Comparison of ENCODE assay signal across 1 cellular context in the genomic region with DNA sequence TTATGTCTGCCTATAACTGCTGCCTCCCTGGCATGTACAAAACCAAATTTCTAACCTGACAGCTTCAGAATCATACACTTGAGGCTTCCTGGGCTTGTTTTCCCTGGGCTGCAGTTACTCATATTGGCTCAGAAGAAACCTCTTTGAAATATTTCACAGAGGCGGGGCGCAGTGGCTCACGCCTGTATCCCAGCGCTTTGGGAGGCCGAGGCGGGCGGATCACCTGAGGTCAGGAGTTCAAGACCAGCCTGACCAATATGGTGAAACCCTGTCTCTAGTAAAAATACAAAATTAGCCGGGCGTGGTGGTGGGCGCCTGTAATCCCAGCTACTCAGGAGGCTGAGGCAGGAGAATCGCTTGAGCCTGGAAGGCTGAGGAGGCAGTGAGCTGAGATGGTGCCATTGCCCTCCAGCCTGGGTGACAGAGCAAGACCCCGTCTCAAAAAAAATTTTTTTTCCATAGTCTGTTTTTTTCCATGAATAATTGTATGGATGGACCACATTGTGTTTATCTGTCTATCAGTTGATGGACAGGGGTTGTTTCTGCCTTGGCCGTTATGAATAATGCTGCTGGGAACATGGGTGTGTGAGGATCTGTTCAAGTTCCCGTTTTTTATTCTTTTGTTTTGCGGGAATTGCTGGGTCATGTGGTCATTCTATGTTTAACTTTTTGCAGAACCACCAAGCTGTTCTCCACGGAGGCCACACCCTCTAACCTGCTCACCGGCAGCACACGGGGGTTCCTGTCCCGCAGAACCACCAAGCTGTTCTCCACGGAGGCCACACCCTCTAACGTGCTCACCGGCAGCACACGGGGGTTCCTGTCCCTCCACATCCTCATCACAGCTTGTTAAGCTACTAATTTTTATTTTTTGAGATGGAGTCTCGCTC.
TF ChIP-seq lines count a peak whose summit lies in the region.

No MANE protein-coding gene starts in this region.

TF ChIP-seq in K562, 482 proteins besides CTCF, POLR2A, EP300 and RAD21 (continued from another document and continues in another):
- TF ChIP-seq ZNF766 (CRISPR knock-in tag; conservative IDR thresholded peaks at IDR 0.05) = peak; percentile 65
- TF ChIP-seq STAG1 (CRISPR knock-in tag; IDR thresholded peaks at IDR 0.05; ENCODE audit: borderline replicate concordance) = no peak
- no peak for TF ChIP-seq ZMIZ1 (IDR thresholded peaks at IDR 0.05; ENCODE audit: low read depth in 2 of 2, low read length in 2 of 2)
- no peak for TF ChIP-seq ARID2 (IDR thresholded peaks at IDR 0.05)
- no peak for TF ChIP-seq U2AF2 (optimal IDR thresholded peaks at IDR 0.05; ENCODE audit: low read depth, low read length)
- no peak for TF ChIP-seq KLF1 (tag; IDR thresholded peaks at IDR 0.05)
- TF ChIP-seq ZNF408 (CRISPR knock-in tag; IDR thresholded peaks at IDR 0.05; ENCODE audit: low read depth) = no peak
- TF ChIP-seq TEAD1 (CRISPR knock-in tag; IDR thresholded peaks at IDR 0.05) = no peak
- TF ChIP-seq, protein P1, sequence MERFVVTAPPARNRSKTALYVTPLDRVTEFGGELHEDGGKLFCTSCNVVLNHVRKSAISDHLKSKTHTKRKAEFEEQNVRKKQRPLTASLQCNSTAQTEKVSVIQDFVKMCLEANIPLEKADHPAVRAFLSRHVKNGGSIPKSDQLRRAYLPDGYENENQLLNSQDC (CRISPR knock-in tag; IDR thresholded peaks at IDR 0.05) = no peak
- TF ChIP-seq, protein P2, sequence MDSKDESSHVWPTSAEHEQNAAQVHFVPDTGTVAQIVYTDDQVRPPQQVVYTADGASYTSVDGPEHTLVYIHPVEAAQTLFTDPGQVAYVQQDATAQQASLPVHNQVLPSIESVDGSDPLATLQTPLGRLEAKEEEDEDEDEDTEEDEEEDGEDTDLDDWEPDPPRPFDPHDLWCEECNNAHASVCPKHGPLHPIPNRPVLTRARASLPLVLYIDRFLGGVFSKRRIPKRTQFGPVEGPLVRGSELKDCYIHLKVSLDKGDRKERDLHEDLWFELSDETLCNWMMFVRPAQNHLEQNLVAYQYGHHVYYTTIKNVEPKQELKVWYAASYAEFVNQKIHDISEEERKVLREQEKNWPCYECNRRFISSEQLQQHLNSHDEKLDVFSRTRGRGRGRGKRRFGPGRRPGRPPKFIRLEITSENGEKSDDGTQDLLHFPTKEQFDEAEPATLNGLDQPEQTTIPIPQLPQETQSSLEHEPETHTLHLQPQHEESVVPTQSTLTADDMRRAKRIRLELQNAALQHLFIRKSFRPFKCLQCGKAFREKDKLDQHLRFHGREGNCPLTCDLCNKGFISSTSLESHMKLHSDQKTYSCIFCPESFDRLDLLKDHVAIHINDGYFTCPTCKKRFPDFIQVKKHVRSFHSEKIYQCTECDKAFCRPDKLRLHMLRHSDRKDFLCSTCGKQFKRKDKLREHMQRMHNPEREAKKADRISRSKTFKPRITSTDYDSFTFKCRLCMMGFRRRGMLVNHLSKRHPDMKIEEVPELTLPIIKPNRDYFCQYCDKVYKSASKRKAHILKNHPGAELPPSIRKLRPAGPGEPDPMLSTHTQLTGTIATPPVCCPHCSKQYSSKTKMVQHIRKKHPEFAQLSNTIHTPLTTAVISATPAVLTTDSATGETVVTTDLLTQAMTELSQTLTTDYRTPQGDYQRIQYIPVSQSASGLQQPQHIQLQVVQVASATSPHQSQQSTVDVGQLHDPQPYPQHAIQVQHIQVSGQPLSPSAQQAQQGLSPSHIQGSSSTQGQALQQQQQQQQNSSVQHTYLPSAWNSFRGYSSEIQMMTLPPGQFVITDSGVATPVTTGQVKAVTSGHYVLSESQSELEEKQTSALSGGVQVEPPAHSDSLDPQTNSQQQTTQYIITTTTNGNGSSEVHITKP (IDR thresholded peaks at IDR 0.05; ENCODE audit: partially characterized antibody) = no peak
- no peak for TF ChIP-seq CXXC5 (CRISPR knock-in tag; IDR thresholded peaks at IDR 0.05)
- TF ChIP-seq, protein P3, sequence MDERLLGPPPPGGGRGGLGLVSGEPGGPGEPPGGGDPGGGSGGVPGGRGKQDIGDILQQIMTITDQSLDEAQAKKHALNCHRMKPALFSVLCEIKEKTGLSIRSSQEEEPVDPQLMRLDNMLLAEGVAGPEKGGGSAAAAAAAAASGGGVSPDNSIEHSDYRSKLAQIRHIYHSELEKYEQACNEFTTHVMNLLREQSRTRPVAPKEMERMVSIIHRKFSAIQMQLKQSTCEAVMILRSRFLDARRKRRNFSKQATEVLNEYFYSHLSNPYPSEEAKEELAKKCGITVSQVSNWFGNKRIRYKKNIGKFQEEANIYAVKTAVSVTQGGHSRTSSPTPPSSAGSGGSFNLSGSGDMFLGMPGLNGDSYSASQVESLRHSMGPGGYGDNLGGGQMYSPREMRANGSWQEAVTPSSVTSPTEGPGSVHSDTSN (CRISPR knock-in tag; IDR thresholded peaks at IDR 0.05; ENCODE audit: low read depth) = peak; percentile 44; the same call in 1 of the 2 replicates
- TF ChIP-seq, protein P3 (tag; conservative IDR thresholded peaks at IDR 0.05; ENCODE audit: low read depth) = 0 out of 2 replicates have a peak, but pooled peaks have one; percentile 10
- TF ChIP-seq ZNF780A (CRISPR knock-in tag; IDR thresholded peaks at IDR 0.05) = no peak
- TF ChIP-seq ATF1 (CRISPR knock-in tag; IDR thresholded peaks at IDR 0.05) = no peak
- TF ChIP-seq ATF1 (tag; IDR thresholded peaks at IDR 0.05) = no peak
- no peak for TF ChIP-seq NCOA1 (IDR thresholded peaks at IDR 0.05; ENCODE audit: low read depth)
- TF ChIP-seq, protein P4, sequence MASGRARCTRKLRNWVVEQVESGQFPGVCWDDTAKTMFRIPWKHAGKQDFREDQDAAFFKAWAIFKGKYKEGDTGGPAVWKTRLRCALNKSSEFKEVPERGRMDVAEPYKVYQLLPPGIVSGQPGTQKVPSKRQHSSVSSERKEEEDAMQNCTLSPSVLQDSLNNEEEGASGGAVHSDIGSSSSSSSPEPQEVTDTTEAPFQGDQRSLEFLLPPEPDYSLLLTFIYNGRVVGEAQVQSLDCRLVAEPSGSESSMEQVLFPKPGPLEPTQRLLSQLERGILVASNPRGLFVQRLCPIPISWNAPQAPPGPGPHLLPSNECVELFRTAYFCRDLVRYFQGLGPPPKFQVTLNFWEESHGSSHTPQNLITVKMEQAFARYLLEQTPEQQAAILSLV (tag; IDR thresholded peaks at IDR 0.05) = no peak
- TF ChIP-seq, protein P5, sequence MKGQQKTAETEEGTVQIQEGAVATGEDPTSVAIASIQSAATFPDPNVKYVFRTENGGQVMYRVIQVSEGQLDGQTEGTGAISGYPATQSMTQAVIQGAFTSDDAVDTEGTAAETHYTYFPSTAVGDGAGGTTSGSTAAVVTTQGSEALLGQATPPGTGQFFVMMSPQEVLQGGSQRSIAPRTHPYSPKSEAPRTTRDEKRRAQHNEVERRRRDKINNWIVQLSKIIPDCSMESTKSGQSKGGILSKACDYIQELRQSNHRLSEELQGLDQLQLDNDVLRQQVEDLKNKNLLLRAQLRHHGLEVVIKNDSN (CRISPR knock-in tag; IDR thresholded peaks at IDR 0.05) = peak; percentile 49; the same call in 1 of the 2 replicates
- no peak for TF ChIP-seq CHD7 (IDR thresholded peaks at IDR 0.05; ENCODE audit: low read depth, low read length)
- no peak for TF ChIP-seq NFXL1 (CRISPR knock-in tag; IDR thresholded peaks at IDR 0.05)
- no peak for TF ChIP-seq SMAD2 (IDR thresholded peaks at IDR 0.05; ENCODE audit: low read depth, low read length)
- no peak for TF ChIP-seq ZNF133 (CRISPR knock-in tag; IDR thresholded peaks at IDR 0.05)
